ENCODE assay signal across 10 cellular contexts in genomic region chr10:35416628-35417625, GRCh38.
DNase-seq lines count a peak whose midpoint lies in the region; ATAC-seq and TF ChIP-seq lines count a peak whose summit lies in the region.
"Had no signal": no experiment of that assay in that cellular context is flagged by ENCODE, and none has a peak within 500 bp of the region (broad histone marks: within the 10 kb centered on the region; RNA-seq: fewer than 3 reads in every experiment).

No MANE protein-coding gene starts in this region.

- TF ChIP-seq CTCF in HFFc6 (IDR thresholded peaks at IDR 0.05): no peak

- no peaks in the 10 kb centered on the region for H3K9me3 Mint-ChIP-seq in HFFc6

- H3K27ac Mint-ChIP-seq in T-helper 17 cell: peak overlapping the region; percentile 16
- no peak overlapping the region for H3K27ac Mint-ChIP-seq in HFFc6

- peaks cover 61% of the 10 kb centered on the region for H3K4me1 Mint-ChIP-seq in T-helper 17 cell
- peaks cover 47% of the 10 kb centered on the region for H3K4me1 Mint-ChIP-seq in HFFc6 (ENCODE audit: low read depth)

- no peak overlapping the region for H3K4me3 ChIP-seq in Jurkat, Clone E6-1 (ENCODE audit: low read length)
- H3K4me3 ChIP-seq in muscle layer of duodenum (ENCODE audit: low read depth in 1 of 2, low read length in 2 of 2): no peak overlapping the region

- no peaks in the 10 kb centered on the region for H3K36me3 ChIP-seq in muscle layer of duodenum (ENCODE audit: control insufficient read depth in 1 of 2, insufficient read depth in 2 of 2, low read length in 2 of 2)

- H3K27ac ChIP-seq in muscle layer of duodenum (ENCODE audit: low read length): peak overlapping the region; percentile 56

- peak; percentile 74 for DNase-seq in COLO668 (lab: John Stamatoyannopoulos, UW; ENCODE audit: unreplicated experiment)
- DNase-seq in Jurkat, Clone E6-1 (ENCODE audit: low read depth, low spot score): peak; percentile 53
- DNase-seq in T-helper 17 cell: no peak
- DNase-seq in HFFc6: no peak
- DNase-seq in mesenteric fat pad (ENCODE audit: low spot score): no peak
- no peak for DNase-seq in activated effector memory CD4-positive, alpha-beta T cell treated with Interleukin-2 at 50 U/mL for 16 hours
- DNase-seq: Karpas-422, SIG-M5 had no signal

- H3K27me3 ChIP-seq in muscle layer of duodenum (ENCODE audit: low read depth, low read length): no peaks in the 10 kb centered on the region

- H3K4me3 Mint-ChIP-seq in T-helper 17 cell: no peak overlapping the region
- no peak overlapping the region for H3K4me3 Mint-ChIP-seq in HFFc6

- H3K27me3 Mint-ChIP-seq in T-helper 17 cell: no peaks in the 10 kb centered on the region
- H3K27me3 Mint-ChIP-seq in HFFc6 (ENCODE audit: insufficient read depth): peaks cover 3% of the 10 kb centered on the region; the same call in 1 of the 2 replicates

- H3K9me3 ChIP-seq in T-helper 17 cell (ENCODE audit: control insufficient read depth, low read length, poor library complexity, severe bottlenecking) (no peaks in the 10 kb centered on the region), muscle layer of duodenum (ENCODE audit: control insufficient read depth in 1 of 2, low read length in 2 of 2) (no peaks in the 10 kb centered on the region)

- ATAC-seq in T-helper 17 cell (no peak), GM19328 (IDR thresholded peaks at IDR 0.05; ENCODE audit: unreplicated experiment) (no peak)

- peaks cover 4 to 28% of the 10 kb centered on the region in 2 donors for H3K4me1 ChIP-seq in muscle layer of duodenum (ENCODE audit: control insufficient read depth in 1 of 2, insufficient read depth in 2 of 2, low read length in 2 of 2)

- H3K36me3 Mint-ChIP-seq in T-helper 17 cell (ENCODE audit: low read depth) (no peaks in the 10 kb centered on the region), HFFc6 (ENCODE audit: low read depth) (peaks cover 8% of the 10 kb centered on the region; the same call in 1 of the 2 replicates)

Comparison
In these comparisons a context has a peak if more than half of its experiments do, and no peak if none do; other contexts are left out.
1. DNase-seq: peak in COLO668 (single experiment) and Jurkat, Clone E6-1 (single experiment); none in T-helper 17 cell (0 of 3), HFFc6 (single experiment), mesenteric fat pad (single experiment) and activated effector memory CD4-positive, alpha-beta T cell treated with Interleukin-2 at 50 U/mL for 16 hours (single experiment).